Comparison of ENCODE assay signal across 19 cellular contexts in the genomic region with DNA sequence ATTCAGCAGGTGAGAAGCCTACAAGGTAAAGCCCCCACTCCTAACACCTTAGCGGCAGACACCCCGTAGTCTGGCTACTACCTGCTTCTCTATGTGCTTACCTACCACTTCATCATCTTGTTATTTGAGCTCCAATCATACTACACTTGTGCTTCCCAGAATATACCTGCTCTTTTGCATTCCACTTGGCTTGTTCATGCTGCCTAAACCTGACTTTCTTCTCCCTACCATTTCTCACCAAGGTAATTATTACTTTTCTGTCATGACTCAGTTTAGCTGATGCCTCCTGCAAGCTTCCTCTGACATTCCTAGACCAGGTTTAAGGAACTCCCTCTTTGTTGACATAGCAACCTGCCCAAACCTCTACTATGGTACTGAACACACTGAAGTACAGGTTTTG.
"Had no signal": no experiment of that assay in that cellular context is flagged by ENCODE, and none has a peak within 500 bp of the region (broad histone marks: within the 10 kb centered on the region; RNA-seq: fewer than 3 reads in every experiment).

No MANE protein-coding gene starts in this region.

- H3K36me3 Mint-ChIP-seq: activated naive CD4-positive, alpha-beta T cell treated with anti-CD3 and anti-CD28 coated beads, Interleukin-2, amount 50 U/mL, for 72 hours; memory B cell had no signal

- H3K27ac Mint-ChIP-seq: activated naive CD4-positive, alpha-beta T cell treated with anti-CD3 and anti-CD28 coated beads, Interleukin-2, amount 50 U/mL, for 72 hours; immature natural killer cell; memory B cell; progenitor cell of endocrine pancreas; stimulated activated naive CD8-positive, alpha-beta T cell treated with anti-CD3 and anti-CD28 coated beads, Interleukin-15, Interleukin-2, amounts not matched to agents 100 ng/mL and 50 ng/mL, for 24 hours; T-helper 17 cell had no signal

- H3K36me3 ChIP-seq: adrenal gland, breast epithelium, esophagus squamous epithelium, right atrium auricular region, tibial nerve, WERI-Rb-1 had no signal

- H3K4me3 Mint-ChIP-seq: immature natural killer cell; memory B cell; neural crest cell; stimulated activated naive CD8-positive, alpha-beta T cell treated with anti-CD3 and anti-CD28 coated beads, Interleukin-15, Interleukin-2, amounts not matched to agents 100 ng/mL and 50 ng/mL, for 24 hours; T-helper 17 cell had no signal

- H3K4me1 Mint-ChIP-seq: immature natural killer cell, memory B cell, T-helper 17 cell had no signal

- FAIRE-seq: astrocyte, endometrium had no signal

- H3K27me3 ChIP-seq: adrenal gland, breast epithelium, esophagus squamous epithelium, right atrium auricular region, tibial nerve had no signal

- H3K27ac ChIP-seq: adrenal gland, breast epithelium, esophagus squamous epithelium, right atrium auricular region, tibial nerve, WERI-Rb-1 had no signal

- H3K4me3 ChIP-seq: adrenal gland, breast epithelium, esophagus squamous epithelium, right atrium auricular region, tibial nerve had no signal

- H3K9me3 ChIP-seq: adrenal gland, breast epithelium, esophagus squamous epithelium, right atrium auricular region, tibial nerve had no signal

- DNase-seq: activated CD4-positive, alpha-beta T cell treated with anti-CD3 and anti-CD28 coated beads, Interleukin-2, amount 50 U/mL, for 48 hours; activated gamma-delta T cell treated with Interleukin-2 at 50 U/mL for 16 hours; adrenal gland; cerebellar nuclear complex; cortex of kidney; esophagus squamous epithelium; immature natural killer cell; T-helper 17 cell; WERI-Rb-1 had no signal

- ATAC-seq: activated naive CD4-positive, alpha-beta T cell treated with anti-CD3 and anti-CD28 coated beads, Interleukin-2, amount 50 U/mL, for 72 hours; T-helper 17 cell had no signal

- H3K27me3 Mint-ChIP-seq: memory B cell; progenitor cell of endocrine pancreas; stimulated activated naive CD8-positive, alpha-beta T cell treated with anti-CD3 and anti-CD28 coated beads, Interleukin-15, Interleukin-2, amounts not matched to agents 100 ng/mL and 50 ng/mL, for 24 hours had no signal

- H3K4me1 ChIP-seq: breast epithelium had no signal

- H3K9me3 Mint-ChIP-seq: neural crest cell had no signal
